In genomic region chr1:74812180-74812541, GRCh38 we compare ENCODE assay signal across 13 cellular contexts.
DNase-seq lines count a peak whose midpoint lies in the region; ATAC-seq lines count a peak whose summit lies in the region.
"Had no signal": no experiment of that assay in that cellular context is flagged by ENCODE, and none has a peak within 500 bp of the region (broad histone marks: within the 10 kb centered on the region; RNA-seq: fewer than 3 reads in every experiment).

No MANE protein-coding gene starts in this region.

- peak; percentile 88 for ATAC-seq in GM18861 (IDR thresholded peaks at IDR 0.05; ENCODE audit: unreplicated experiment)
- peak; percentile 95 for ATAC-seq in GM21423 (IDR thresholded peaks at IDR 0.05; ENCODE audit: unreplicated experiment)
- ATAC-seq in HG03025 (IDR thresholded peaks at IDR 0.05; ENCODE audit: low FRiP score, unreplicated experiment) = peak; percentile 98
- ATAC-seq: CD8-positive, alpha-beta T cell; K562; left cardiac atrium had no signal

- DNase-seq in NCI-H526 treated with DMSO at 0.1 percent for 48 hours (lab: John Stamatoyannopoulos, UW) (peak; percentile 24), NCI-H1092 treated with DMSO at 0.1 percent for 48 hours (lab: John Stamatoyannopoulos, UW) (no peak), epidermal melanocyte (ENCODE audit: insufficient read length, low spot score) (no peak), COR-L47 (lab: John Stamatoyannopoulos, UW) (no peak)
- no peak for DNase-seq in activated T-cell treated with anti-CD3 and anti-CD28 coated beads, Interleukin-2, amount 50 U/mL, for 1 hour
- DNase-seq: activated naive CD8-positive, alpha-beta T cell treated with anti-CD3 and anti-CD28 coated beads for 36 hours; CD8-positive, alpha-beta T cell; colonic mucosa; left cardiac atrium had no signal
